1 cellular context compared by ENCODE assay signal in genomic region chr20:51788822-51789221, GRCh38.
TF ChIP-seq lines count a peak whose summit lies in the region.

No MANE protein-coding gene starts in this region.

TF ChIP-seq in HepG2, 621 proteins besides CTCF, POLR2A, EP300 and RAD21:
- 0 out of 2 replicates have a peak, but pooled peaks have one; percentile 9 for TF ChIP-seq GABPB1 (CRISPR knock-in tag; IDR thresholded peaks at IDR 0.05)
- TF ChIP-seq POLR2AphosphoS5 (IDR thresholded peaks at IDR 0.05; ENCODE audit: low read depth, low read length) = no peak
